In genomic region chr19:54460230-54461005, GRCh38 we compare ENCODE assay signal across 18 cellular contexts. TPM values are rescaled to one million over a fixed set of nuclear protein-coding genes. Genes with fewer than 3 reads are reported as not detected.
A peak's percentile ranks its signal among the peaks of the same experiment; 100 is the strongest.
DNase-seq lines count a peak whose midpoint lies in the region; ATAC-seq, FAIRE-seq and TF ChIP-seq lines count a peak whose summit lies in the region.
"Had no signal": no experiment of that assay in that cellular context is flagged by ENCODE, and none has a peak within 500 bp of the region (broad histone marks: within the 10 kb centered on the region; RNA-seq: fewer than 3 reads in every experiment).

No MANE protein-coding gene starts in this region.

- TF ChIP-seq POLR2A in K562 (conservative IDR thresholded peaks at IDR 0.05): no peak

- no peaks in the 10 kb centered on the region for H3K79me2 ChIP-seq in K562 (ENCODE audit: control insufficient read depth, insufficient read depth, low read length)

- intact Hi-C loops in K562 (cut with micrococcal nuclease): no loop called here
- intact Hi-C loops in CD4-positive, alpha-beta memory T cell (cut with micrococcal nuclease): loop anchor here (5.0 kb wide), 1 partner anchor 593 kb away; the partner anchor contains the start of gene MYADM

- H3K4me3 ChIP-seq in K562: no peak overlapping the region
- H3K4me3 ChIP-seq in CD4-positive, alpha-beta memory T cell (ENCODE audit: low read length in 2 of 2): no peak overlapping the region
- H3K4me3 ChIP-seq: prostate gland had no signal

- H3K36me3 ChIP-seq in K562 (ENCODE audit: control insufficient read depth, insufficient read depth, low read length): peaks cover 70% of the 10 kb centered on the region
- H3K36me3 ChIP-seq in CD4-positive, alpha-beta memory T cell (ENCODE audit: insufficient read depth, low read length): peaks cover 61% of the 10 kb centered on the region

- TF ChIP-seq RAD21 in K562 (CRISPR knock-in tag; conservative IDR thresholded peaks at IDR 0.05 in 1 of 2, IDR thresholded peaks at IDR 0.05 in 1 of 2): no peak

- no peak overlapping the region for H3K4me3 Mint-ChIP-seq in stimulated activated naive CD8-positive, alpha-beta T cell treated with anti-CD3 and anti-CD28 coated beads, Interleukin-15, Interleukin-2, amounts not matched to agents 100 ng/mL and 50 ng/mL, for 24 hours
- H3K4me3 Mint-ChIP-seq in stimulated activated naive CD8-positive, alpha-beta T cell treated with anti-CD3 and anti-CD28 coated beads, Interleukin-15, amount 100 ng/mL, for 72 hours: no peak overlapping the region
- H3K4me3 Mint-ChIP-seq in natural killer cell treated with Interleukin-12 subunit alpha and Interleukin-12 subunit beta and Interleukin-15 and Interleukin-18, amount 100 ng/mL, for 72 hours: peak overlapping the region; percentile 28
- peak overlapping the region in 1 of 8 donors; percentile 59 for H3K4me3 Mint-ChIP-seq in CD4-positive, alpha-beta memory T cell
- H3K4me3 Mint-ChIP-seq: activated T-cell treated with anti-CD3 and anti-CD28 coated beads, Interleukin-2, amount 50 U/mL, for 4 hours had no signal

- no peak overlapping the region for H3K9ac ChIP-seq in K562 (ENCODE audit: insufficient read depth in 1 of 2, low read depth in 2 of 2, low read length in 2 of 2)

- TF ChIP-seq CTCF in K562 (IDR thresholded peaks at IDR 0.05 in 2 of 3, conservative IDR thresholded peaks at IDR 0.05 in 1 of 3; ENCODE audit: insufficient read depth in 2 of 3, low read depth in 1 of 3, low read length in 3 of 3): no peak

- no peak overlapping the region for H3K4me2 ChIP-seq in K562 (ENCODE audit: insufficient read depth, low read length)

- POLR2A ChIA-PET in K562 (lab: Yijun Ruan, JAX): interaction anchor here (1.6 to 1.7 kb wide), 2 partner anchors 12 to 13 kb away, joined by 5 to 15 read pairs; partner anchors contain the start of genes CDC42EP5 and LENG8
- POLR2A ChIA-PET in CD4-positive, alpha-beta memory T cell (lab: Charles Lee; ENCODE audit: partially characterized antibody): interaction anchor here (0.5 to 9.3 kb wide), 3 partner anchors 7 to 90 kb away, joined by 3 to 142 read pairs (median 23); partner anchors contain the start of gene LENG8

- peaks cover 2% of the 10 kb centered on the region for H3K9me1 ChIP-seq in K562 (ENCODE audit: control insufficient read depth, insufficient read depth, low read length)

- CTCF ChIA-PET in K562 (lab: Yijun Ruan, JAX; ENCODE audit: low intra/inter-chr PET ratio): no interaction called here
- CTCF ChIA-PET in CD4-positive, alpha-beta memory T cell (lab: Charles Lee; ENCODE audit: partially characterized antibody): interaction anchor here (1.6 kb wide), 1 partner anchor 12 kb away, joined by 4 read pairs; no protein-coding TSS in a partner anchor

- H3K27ac ChIP-seq in K562 (ENCODE audit: extremely low read depth, low read depth, low read length): no peak overlapping the region
- H3K27ac ChIP-seq in CD4-positive, alpha-beta memory T cell (ENCODE audit: low read depth, low read length): no peak overlapping the region

- no peak for FAIRE-seq in K562 (lab: Jason Lieb, UNC)

- no peak for DNase-seq in stimulated activated naive CD8-positive, alpha-beta T cell treated with anti-CD3 and anti-CD28 coated beads, Interleukin-15, amount 100 ng/mL, for 72 hours
- DNase-seq in K562 (ENCODE audit: extremely low read depth in 1 of 4, low spot score in 3 of 4) (peak in 2 of 4 experiments; percentile 8), occipital lobe (lab: John Stamatoyannopoulos, UW) (no peak), SIG-M5 treated with dmso at 0.1 percent for 504 hours (lab: John Stamatoyannopoulos, UW; ENCODE audit: unreplicated experiment) (no peak)
- no peak for DNase-seq in natural killer cell treated with Interleukin-12 subunit alpha and Interleukin-12 subunit beta and Interleukin-15 and Interleukin-18, amount 100 ng/mL, for 72 hours (ENCODE audit: low spot score)
- DNase-seq in CD4-positive, alpha-beta memory T cell: no peak
- DNase-seq: activated CD4-positive, alpha-beta T cell treated with anti-CD3 and anti-CD28 coated beads, Interleukin-2, amount 10 ng/mL, durations not matched to agents 24 days and 14 days; activated T-cell treated with anti-CD3 and anti-CD28 coated beads, Interleukin-2, amount 50 U/mL, for 4 hours; cerebellar nuclear complex; DMS 273 treated with DMSO at 0.1 percent for 48 hours; foreskin melanocyte; left ventricle myocardium superior; NCI-H524 had no signal

- H3K36me3 Mint-ChIP-seq in stimulated activated naive CD8-positive, alpha-beta T cell treated with anti-CD3 and anti-CD28 coated beads, Interleukin-15, Interleukin-2, amounts not matched to agents 100 ng/mL and 50 ng/mL, for 24 hours (ENCODE audit: low read depth): peaks cover 34% of the 10 kb centered on the region
- peaks cover 11% of the 10 kb centered on the region for H3K36me3 Mint-ChIP-seq in natural killer cell treated with Interleukin-12 subunit alpha and Interleukin-12 subunit beta and Interleukin-15 and Interleukin-18, amount 100 ng/mL, for 72 hours
- H3K36me3 Mint-ChIP-seq in CD4-positive, alpha-beta memory T cell: peaks cover 27 to 52% of the 10 kb centered on the region in 2 donors

- H3K9me3 Mint-ChIP-seq in stimulated activated naive CD8-positive, alpha-beta T cell treated with anti-CD3 and anti-CD28 coated beads, Interleukin-15, Interleukin-2, amounts not matched to agents 100 ng/mL and 50 ng/mL, for 24 hours: no peaks in the 10 kb centered on the region
- H3K9me3 Mint-ChIP-seq in stimulated activated naive CD8-positive, alpha-beta T cell treated with anti-CD3 and anti-CD28 coated beads, Interleukin-15, amount 100 ng/mL, for 72 hours: no peaks in the 10 kb centered on the region
- no peaks in the 10 kb centered on the region for H3K9me3 Mint-ChIP-seq in natural killer cell treated with Interleukin-12 subunit alpha and Interleukin-12 subunit beta and Interleukin-15 and Interleukin-18, amount 100 ng/mL, for 72 hours
- peaks cover 0 to 4% (median 0%) of the 10 kb centered on the region in 8 donors for H3K9me3 Mint-ChIP-seq in CD4-positive, alpha-beta memory T cell
- H3K9me3 Mint-ChIP-seq: activated T-cell treated with anti-CD3 and anti-CD28 coated beads, Interleukin-2, amount 50 U/mL, for 4 hours had no signal

- no peak for TF ChIP-seq EP300 in K562 (IDR thresholded peaks at IDR 0.05; ENCODE audit: low read length)

- BruUV-seq in K562 (replicated peaks; lab: Mats Ljungman, UMichigan): no TSS peak

- in situ Hi-C loops in K562 (cut with MboI): no loop called here

- peaks cover 14% of the 10 kb centered on the region; the same call in 1 of the 2 replicates for H4K20me1 ChIP-seq in K562 (replicated peaks; ENCODE audit: control insufficient read depth, insufficient read depth, low read length)

- no peaks in the 10 kb centered on the region for H3K9me3 ChIP-seq in K562 (replicated peaks; ENCODE audit: control insufficient read depth, insufficient read depth, low read depth, low read length)
- no peaks in the 10 kb centered on the region for H3K9me3 ChIP-seq in CD4-positive, alpha-beta memory T cell (ENCODE audit: control insufficient read depth in 1 of 2, low read length in 2 of 2)
- H3K9me3 ChIP-seq: prostate gland had no signal

- H2AFZ ChIP-seq in K562 (ENCODE audit: low read depth, low read length): no peak overlapping the region

- H3K4me1 ChIP-seq in K562 (replicated peaks in 1 of 2; ENCODE audit: control insufficient read depth in 2 of 2, insufficient read depth in 2 of 2, low read length in 2 of 2): peaks cover 0 to 39% of the 10 kb centered on the region in 2 experiments; a peak in 2 of 5 replicates
- peaks cover 27% of the 10 kb centered on the region for H3K4me1 ChIP-seq in CD4-positive, alpha-beta memory T cell (ENCODE audit: insufficient read depth, low read length)

- H3K27me3 ChIP-seq in K562 (ENCODE audit: control insufficient read depth in 2 of 2, insufficient read depth in 2 of 2, low read length in 2 of 2): no peaks in the 10 kb centered on the region
- H3K27me3 ChIP-seq in CD4-positive, alpha-beta memory T cell (ENCODE audit: insufficient read depth, low read length): no peaks in the 10 kb centered on the region

- no peak for ATAC-seq in stimulated activated naive CD8-positive, alpha-beta T cell treated with anti-CD3 and anti-CD28 coated beads, Interleukin-15, amount 100 ng/mL, for 72 hours
- ATAC-seq in K562 (no peak), GM18502 (IDR thresholded peaks at IDR 0.05; ENCODE audit: poor library complexity, unreplicated experiment) (no peak)
- no peak for ATAC-seq in natural killer cell treated with Interleukin-12 subunit alpha and Interleukin-12 subunit beta and Interleukin-15 and Interleukin-18, amount 100 ng/mL, for 72 hours
- ATAC-seq: activated T-cell treated with anti-CD3 and anti-CD28 coated beads, Interleukin-2, amount 50 U/mL, for 4 hours; HCT116; left ventricle myocardium superior had no signal

- WGBS in K562 (ENCODE audit: insufficient coverage, low coverage, missing lambda C conversion rate): 98% methylated on average over 19 of the region's 39 CpGs

- H3K27me3 Mint-ChIP-seq in stimulated activated naive CD8-positive, alpha-beta T cell treated with anti-CD3 and anti-CD28 coated beads, Interleukin-15, Interleukin-2, amounts not matched to agents 100 ng/mL and 50 ng/mL, for 24 hours: no peaks in the 10 kb centered on the region
- H3K27me3 Mint-ChIP-seq in stimulated activated naive CD8-positive, alpha-beta T cell treated with anti-CD3 and anti-CD28 coated beads, Interleukin-15, amount 100 ng/mL, for 72 hours: peaks cover under 1% of the 10 kb centered on the region
- no peaks in the 10 kb centered on the region for H3K27me3 Mint-ChIP-seq in natural killer cell treated with Interleukin-12 subunit alpha and Interleukin-12 subunit beta and Interleukin-15 and Interleukin-18, amount 100 ng/mL, for 72 hours
- no peaks in the 10 kb centered on the region for H3K27me3 Mint-ChIP-seq in CD4-positive, alpha-beta memory T cell

- H3K27ac Mint-ChIP-seq in stimulated activated naive CD8-positive, alpha-beta T cell treated with anti-CD3 and anti-CD28 coated beads, Interleukin-15, Interleukin-2, amounts not matched to agents 100 ng/mL and 50 ng/mL, for 24 hours: peak overlapping the region; percentile 4
- H3K27ac Mint-ChIP-seq in stimulated activated naive CD8-positive, alpha-beta T cell treated with anti-CD3 and anti-CD28 coated beads, Interleukin-15, amount 100 ng/mL, for 72 hours: no peak overlapping the region
- H3K27ac Mint-ChIP-seq in natural killer cell treated with Interleukin-12 subunit alpha and Interleukin-12 subunit beta and Interleukin-15 and Interleukin-18, amount 100 ng/mL, for 72 hours: peak overlapping the region in 1 of 2 donors; percentile 70
- H3K27ac Mint-ChIP-seq in CD4-positive, alpha-beta memory T cell: peak overlapping the region in 3 of 7 donors; percentile 46 to 94 (median 63)

- peaks cover 34% of the 10 kb centered on the region for H3K4me1 Mint-ChIP-seq in stimulated activated naive CD8-positive, alpha-beta T cell treated with anti-CD3 and anti-CD28 coated beads, Interleukin-15, Interleukin-2, amounts not matched to agents 100 ng/mL and 50 ng/mL, for 24 hours (ENCODE audit: low read depth)
- peaks cover 55% of the 10 kb centered on the region for H3K4me1 Mint-ChIP-seq in stimulated activated naive CD8-positive, alpha-beta T cell treated with anti-CD3 and anti-CD28 coated beads, Interleukin-15, amount 100 ng/mL, for 72 hours
- H3K4me1 Mint-ChIP-seq in natural killer cell treated with Interleukin-12 subunit alpha and Interleukin-12 subunit beta and Interleukin-15 and Interleukin-18, amount 100 ng/mL, for 72 hours (ENCODE audit: low read depth in 2 of 2): peaks cover 34 to 39% of the 10 kb centered on the region in 2 donors
- H3K4me1 Mint-ChIP-seq in CD4-positive, alpha-beta memory T cell: peaks cover 20 to 43% (median 30%) of the 10 kb centered on the region in 4 donors

RNA-seq across cellular contexts. Expression of gene LENG9, which starts 3.2 kb away (rescaled TPM):
- total RNA-seq in K562 (2011; cell fraction: chromatin; rRNA removed; ENCODE audit: low replicate concordance): 0.53 TPM in 1 of 2 replicates, not detected in the other
- total RNA-seq in K562 (2011; cell fraction: nucleolus; rRNA removed): 1.2 TPM in 2 replicates
- total RNA-seq in K562 (2011; cell fraction: nucleoplasm; rRNA removed): 0.44 and 0.61 TPM in 2 replicates
- total RNA-seq in K562 (2014; rRNA removed) (0.64 and 1.6 TPM in 2 replicates), K562 (2014; rRNA removed; fragmentation: Illumina TruSeq; extraction: Trizol) (0.10 TPM in 1 of 2 replicates, not detected in the other), K562 (2015; rRNA removed; fragmentation: Illumina TruSeq; extraction: Trizol) (0.38 and 0.43 TPM in 2 replicates), K562 (2021) (0.58 and 0.74 TPM in 2 replicates), occipital lobe (5.9 TPM)
- polyA plus RNA-seq in K562 (2011; rRNA removed) (0.11 and 0.12 TPM in 2 replicates), K562 (2014; fragmentation: Illumina TruSeq; extraction: Trizol) (0.06 and 0.28 TPM in 2 replicates), K562 (2014; fragmentation: Nextera tagmentation; extraction: Ambion mirVana) (under 1 TPM; 0.23 to 0.34 TPM), K562 (2014; rRNA removed) (0.15 and 0.32 TPM in 2 replicates)
- polyA plus RNA-seq in K562 (2011; cell fraction: cytosol; rRNA removed): 0.32 and 0.64 TPM in 2 replicates
- 0.24 and 0.43 TPM in 2 replicates for polyA plus RNA-seq in K562 (2011; cell fraction: nucleus; rRNA removed)
- 0.35 and 0.48 TPM in 2 replicates for polyA plus RNA-seq in K562 (2012)
- 0.28 TPM in 1 of 2 replicates, not detected in the other for polyA minus RNA-seq in K562 (2011; rRNA and poly(A)+ RNA removed)
- polyA minus RNA-seq in K562 (2011; cell fraction: cytosol; rRNA and poly(A)+ RNA removed): 0.91 and 0.95 TPM in 2 replicates
- polyA minus RNA-seq in K562 (2011; cell fraction: nucleus; rRNA and poly(A)+ RNA removed): 0.89 and 1.8 TPM in 2 replicates
- total RNA-seq in natural killer cell treated with Interleukin-12 subunit alpha and Interleukin-12 subunit beta and Interleukin-15 and Interleukin-18, amount 100 ng/mL, for 72 hours: 1 to 10 TPM; 6.0 to 9.9 TPM
- 1 to 10 TPM; 7.2 to 7.3 TPM for total RNA-seq in CD4-positive, alpha-beta memory T cell
- under 1 TPM in 1 of 2 donors, not detected in 1; 0.59 TPM for polyA plus RNA-seq in CD4-positive, alpha-beta memory T cell

RNA-seq across cellular contexts. Expression of gene LENG8, which starts 11.4 kb away (rescaled TPM):
- total RNA-seq in K562 (2011; cell fraction: chromatin; rRNA removed; ENCODE audit: low replicate concordance): 299 and 811 TPM in 2 replicates
- total RNA-seq in K562 (2011; cell fraction: nucleolus; rRNA removed): 301 and 324 TPM in 2 replicates
- 310 and 346 TPM in 2 replicates for total RNA-seq in K562 (2011; cell fraction: nucleoplasm; rRNA removed)
- total RNA-seq in K562 (2014; rRNA removed) (32.2 and 36.0 TPM in 2 replicates), K562 (2014; rRNA removed; fragmentation: Illumina TruSeq; extraction: Trizol) (6.0 and 8.4 TPM in 2 replicates), K562 (2015; rRNA removed; fragmentation: Illumina TruSeq; extraction: Trizol) (16.3 and 17.2 TPM in 2 replicates), K562 (2021) (116 and 146 TPM in 2 replicates), occipital lobe (14.5 TPM)
- polyA plus RNA-seq in K562 (2011; rRNA removed) (28.1 and 70.4 TPM in 2 replicates), K562 (2014; fragmentation: Illumina TruSeq; extraction: Trizol) (44.5 and 79.0 TPM in 2 replicates), K562 (2014; fragmentation: Nextera tagmentation; extraction: Ambion mirVana) (1 to 10 TPM in 1 of 2 experiments, under 1 TPM in 1; 0.74 to 2.3 TPM), K562 (2014; rRNA removed) (125 and 144 TPM in 2 replicates)
- 32.2 and 33.2 TPM in 2 replicates for polyA plus RNA-seq in K562 (2011; cell fraction: cytosol; rRNA removed)
- polyA plus RNA-seq in K562 (2011; cell fraction: nucleus; rRNA removed): 546 and 794 TPM in 2 replicates
- 103 and 172 TPM in 2 replicates for polyA plus RNA-seq in K562 (2012)
- polyA minus RNA-seq in K562 (2011; rRNA and poly(A)+ RNA removed): 16.0 and 20.5 TPM in 2 replicates
- 21.1 and 33.8 TPM in 2 replicates for polyA minus RNA-seq in K562 (2011; cell fraction: cytosol; rRNA and poly(A)+ RNA removed)
- polyA minus RNA-seq in K562 (2011; cell fraction: nucleus; rRNA and poly(A)+ RNA removed): 88.3 and 112 TPM in 2 replicates
- 100 to 1,000 TPM; 205 to 292 TPM for total RNA-seq in natural killer cell treated with Interleukin-12 subunit alpha and Interleukin-12 subunit beta and Interleukin-15 and Interleukin-18, amount 100 ng/mL, for 72 hours
- total RNA-seq in CD4-positive, alpha-beta memory T cell: 100 to 1,000 TPM; 535 to 565 TPM
- polyA plus RNA-seq in CD4-positive, alpha-beta memory T cell: 10 to 100 TPM in 1 of 2 donors, 1 to 10 TPM in 1; 3.1 to 11.3 TPM

RNA-seq across cellular contexts. Expression of gene CDC42EP5, which starts 12.7 kb away (rescaled TPM):
- not detected in 2 replicates for total RNA-seq in K562 (2011; cell fraction: chromatin; rRNA removed; ENCODE audit: low replicate concordance)
- not detected in 2 replicates for total RNA-seq in K562 (2011; cell fraction: nucleolus; rRNA removed)
- not detected in 2 replicates for total RNA-seq in K562 (2011; cell fraction: nucleoplasm; rRNA removed)
- not detected in 2 replicates for total RNA-seq in K562 (2014; rRNA removed)
- total RNA-seq in K562 (2014; rRNA removed; fragmentation: Illumina TruSeq; extraction: Trizol): not detected in 2 replicates
- total RNA-seq in K562 (2015; rRNA removed; fragmentation: Illumina TruSeq; extraction: Trizol): not detected in 2 replicates
- total RNA-seq in K562 (2021): 0.29 and 0.38 TPM in 2 replicates
- 0.09 and 0.15 TPM in 2 replicates for polyA plus RNA-seq in K562 (2011; rRNA removed)
- 0.67 TPM in 1 of 2 replicates, not detected in the other for polyA plus RNA-seq in K562 (2011; cell fraction: cytosol; rRNA removed)
- polyA plus RNA-seq in K562 (2011; cell fraction: nucleus; rRNA removed): 0.14 and 0.54 TPM in 2 replicates
- 0.32 and 0.38 TPM in 2 replicates for polyA plus RNA-seq in K562 (2012)
- not detected in 2 replicates for polyA plus RNA-seq in K562 (2014; fragmentation: Illumina TruSeq; extraction: Trizol)
- polyA plus RNA-seq in K562 (2014; fragmentation: Nextera tagmentation; extraction: Ambion mirVana): not detected
- polyA plus RNA-seq in K562 (2014; rRNA removed): 0.96 TPM in 1 of 2 replicates, not detected in the other
- not detected in 2 replicates for polyA minus RNA-seq in K562 (2011; rRNA and poly(A)+ RNA removed)
- not detected in 2 replicates for polyA minus RNA-seq in K562 (2011; cell fraction: cytosol; rRNA and poly(A)+ RNA removed)
- not detected in 2 replicates for polyA minus RNA-seq in K562 (2011; cell fraction: nucleus; rRNA and poly(A)+ RNA removed)
- total RNA-seq in natural killer cell treated with Interleukin-12 subunit alpha and Interleukin-12 subunit beta and Interleukin-15 and Interleukin-18, amount 100 ng/mL, for 72 hours: not detected
- total RNA-seq in occipital lobe: 1.2 TPM
- total RNA-seq in CD4-positive, alpha-beta memory T cell: not detected
- polyA plus RNA-seq in CD4-positive, alpha-beta memory T cell: not detected

RNA-seq across cellular contexts. Expression of gene LAIR2, which starts 42.2 kb away (rescaled TPM):
- total RNA-seq in K562 (2011; cell fraction: chromatin; rRNA removed; ENCODE audit: low replicate concordance): not detected in 2 replicates
- not detected in 2 replicates for total RNA-seq in K562 (2011; cell fraction: nucleolus; rRNA removed)
- total RNA-seq in K562 (2011; cell fraction: nucleoplasm; rRNA removed): not detected in 2 replicates
- total RNA-seq in K562 (2014; rRNA removed) (not detected in 2 replicates), K562 (2014; rRNA removed; fragmentation: Illumina TruSeq; extraction: Trizol) (not detected in 2 replicates), K562 (2015; rRNA removed; fragmentation: Illumina TruSeq; extraction: Trizol) (not detected in 2 replicates), K562 (2021) (0.34 TPM in 1 of 2 replicates, not detected in the other), occipital lobe (not detected)
- polyA plus RNA-seq in K562 (2011; rRNA removed) (not detected in 2 replicates), K562 (2014; fragmentation: Illumina TruSeq; extraction: Trizol) (not detected in 2 replicates), K562 (2014; fragmentation: Nextera tagmentation; extraction: Ambion mirVana) (not detected), K562 (2014; rRNA removed) (not detected in 2 replicates)
- polyA plus RNA-seq in K562 (2011; cell fraction: cytosol; rRNA removed): not detected in 2 replicates
- polyA plus RNA-seq in K562 (2011; cell fraction: nucleus; rRNA removed): not detected in 2 replicates
- 0.29 TPM in 1 of 2 replicates, not detected in the other for polyA plus RNA-seq in K562 (2012)
- polyA minus RNA-seq in K562 (2011; rRNA and poly(A)+ RNA removed): not detected in 2 replicates
- not detected in 2 replicates for polyA minus RNA-seq in K562 (2011; cell fraction: cytosol; rRNA and poly(A)+ RNA removed)
- not detected in 2 replicates for polyA minus RNA-seq in K562 (2011; cell fraction: nucleus; rRNA and poly(A)+ RNA removed)
- 10 to 100 TPM; 18.4 to 48.0 TPM for total RNA-seq in natural killer cell treated with Interleukin-12 subunit alpha and Interleukin-12 subunit beta and Interleukin-15 and Interleukin-18, amount 100 ng/mL, for 72 hours
- total RNA-seq in CD4-positive, alpha-beta memory T cell: under 1 TPM; 0.81 to 0.97 TPM
- polyA plus RNA-seq in CD4-positive, alpha-beta memory T cell: 10 to 100 TPM; 15.9 to 27.9 TPM
- total RNA-seq: left ventricle myocardium superior, prostate gland, SK-MEL-5 had no signal

RNA-seq across cellular contexts. Expression of gene TTYH1, which starts 45.2 kb away (rescaled TPM):
- total RNA-seq in K562 (2011; cell fraction: chromatin; rRNA removed; ENCODE audit: low replicate concordance): not detected in 2 replicates
- total RNA-seq in K562 (2011; cell fraction: nucleolus; rRNA removed): not detected in 2 replicates
- not detected in 2 replicates for total RNA-seq in K562 (2011; cell fraction: nucleoplasm; rRNA removed)
- total RNA-seq in K562 (2014; rRNA removed) (not detected in 2 replicates), K562 (2014; rRNA removed; fragmentation: Illumina TruSeq; extraction: Trizol) (not detected in 2 replicates), K562 (2015; rRNA removed; fragmentation: Illumina TruSeq; extraction: Trizol) (not detected in 2 replicates), K562 (2021) (not detected in 2 replicates), occipital lobe (74.7 TPM)
- polyA plus RNA-seq in K562 (2011; rRNA removed) (not detected in 2 replicates), K562 (2014; fragmentation: Illumina TruSeq; extraction: Trizol) (not detected in 2 replicates), K562 (2014; fragmentation: Nextera tagmentation; extraction: Ambion mirVana) (under 1 TPM in 1 of 2 experiments, not detected in 1; 0.08 TPM), K562 (2014; rRNA removed) (not detected in 2 replicates)
- polyA plus RNA-seq in K562 (2011; cell fraction: cytosol; rRNA removed): not detected in 2 replicates
- polyA plus RNA-seq in K562 (2011; cell fraction: nucleus; rRNA removed): not detected in 2 replicates
- 0.17 and 0.36 TPM in 2 replicates for polyA plus RNA-seq in K562 (2012)
- polyA minus RNA-seq in K562 (2011; rRNA and poly(A)+ RNA removed): not detected in 2 replicates
- polyA minus RNA-seq in K562 (2011; cell fraction: cytosol; rRNA and poly(A)+ RNA removed): not detected in 2 replicates
- not detected in 2 replicates for polyA minus RNA-seq in K562 (2011; cell fraction: nucleus; rRNA and poly(A)+ RNA removed)
- total RNA-seq in natural killer cell treated with Interleukin-12 subunit alpha and Interleukin-12 subunit beta and Interleukin-15 and Interleukin-18, amount 100 ng/mL, for 72 hours: under 1 TPM; 0.31 to 0.73 TPM
- not detected for total RNA-seq in CD4-positive, alpha-beta memory T cell
- polyA plus RNA-seq in CD4-positive, alpha-beta memory T cell: under 1 TPM in 1 of 2 donors, not detected in 1; 0.29 TPM
